ENCODE assay signal across 8 cellular contexts in genomic region chr16:68396481-68396880, GRCh38. TPM values are rescaled to one million over a fixed set of nuclear protein-coding genes. Genes with fewer than 3 reads are reported as not detected.
DNase-seq lines count a peak whose midpoint lies in the region; ATAC-seq, FAIRE-seq and TF ChIP-seq lines count a peak whose summit lies in the region.

No MANE protein-coding gene starts in this region.

- no peak overlapping the region for H3K4me3 Mint-ChIP-seq in astrocyte (ENCODE audit: unreplicated experiment)
- no peak overlapping the region for H3K4me3 Mint-ChIP-seq in stimulated activated naive B cell treated with anti-CD40 and anti-IgM and Interleukin-4, amounts not matched to agents 10 μg/mL and 1 μg/mL and 100 μg/mL, for 72 hours

- in situ Hi-C loops in HepG2 (cut with HindIII; ENCODE audit: extremely low pct_ligation_motif_present, low pct_unique_long_range_greater_than_20kb) = loop anchor here (5.0 kb wide), 1 partner anchor 116 kb away; no protein-coding TSS in a partner anchor

- H3K36me3 ChIP-seq in GM06990 (ENCODE audit: control insufficient read depth, insufficient read depth, low read length) = no peaks in the 10 kb centered on the region
- H3K36me3 ChIP-seq in astrocyte (ENCODE audit: insufficient read depth, low read length) = no peaks in the 10 kb centered on the region
- no peaks in the 10 kb centered on the region for H3K36me3 ChIP-seq in HepG2 (replicated peaks in 1 of 2; ENCODE audit: control insufficient read depth in 1 of 2, insufficient read depth in 2 of 2, low read length in 2 of 2)

- no peak overlapping the region for H3K27ac ChIP-seq in 22Rv1
- no peak overlapping the region for H3K27ac ChIP-seq in astrocyte (ENCODE audit: low read depth, low read length)
- no peak overlapping the region for H3K27ac ChIP-seq in HepG2 (ENCODE audit: extremely low read length, insufficient read depth, low read length)

- no peak overlapping the region for H3K4me3 ChIP-seq in GM06990 (replicated peaks; ENCODE audit: low read depth, low read length)
- H3K4me3 ChIP-seq in astrocyte (ENCODE audit: insufficient read depth, low read depth, low read length) = no peak overlapping the region
- H3K4me3 ChIP-seq in HepG2 (replicated peaks in 1 of 3; ENCODE audit: insufficient read depth in 1 of 3, low read depth in 2 of 3, low read length in 3 of 3) = no peak overlapping the region

- CTCF ChIA-PET in HepG2 (lab: Yijun Ruan, JAX; ENCODE audit: low intra/inter-chr PET ratio, low total read pairs) = interaction anchor here (4.3 kb wide), 1 partner anchor 114 kb away, joined by 34 read pairs; no protein-coding TSS in a partner anchor

- no peak overlapping the region for H3K27ac Mint-ChIP-seq in astrocyte (ENCODE audit: unreplicated experiment)
- peak overlapping the region; percentile 72 for H3K27ac Mint-ChIP-seq in stimulated activated naive B cell treated with anti-CD40 and anti-IgM and Interleukin-4, amounts not matched to agents 10 μg/mL and 1 μg/mL and 100 μg/mL, for 72 hours

- H3K27me3 ChIP-seq in GM06990 (replicated peaks; ENCODE audit: control insufficient read depth, insufficient read depth, low read length) (no peaks in the 10 kb centered on the region), astrocyte (ENCODE audit: insufficient read depth, low read length) (no peaks in the 10 kb centered on the region), HepG2 (ENCODE audit: control insufficient read depth in 1 of 2, insufficient read depth in 2 of 2, low read length in 2 of 2) (peaks cover 4 to 21% of the 10 kb centered on the region in 2 experiments)

- BruUV-seq in HepG2 (replicated peaks; lab: Mats Ljungman, UMichigan) = no TSS peak

- POLR2A ChIA-PET in HepG2 (lab: Yijun Ruan, JAX) = no interaction called here

- intact Hi-C loops in HepG2 (cut with micrococcal nuclease; ENCODE audit: unreplicated experiment) = loop anchor here (1.0 kb wide), 1 partner anchor 114 kb away; no protein-coding TSS in a partner anchor

- H3K9me3 ChIP-seq in astrocyte (ENCODE audit: insufficient read depth, low read depth, low read length) = no peaks in the 10 kb centered on the region
- no peaks in the 10 kb centered on the region for H3K9me3 ChIP-seq in HepG2 (ENCODE audit: low read length)

- H3K4me1 ChIP-seq in astrocyte (ENCODE audit: insufficient read depth, low read length) (peaks cover 5% of the 10 kb centered on the region), HepG2 (ENCODE audit: insufficient read depth, low read length) (no peaks in the 10 kb centered on the region)

- peaks cover 12% of the 10 kb centered on the region for H3K27me3 Mint-ChIP-seq in astrocyte (ENCODE audit: low read depth, unreplicated experiment)
- H3K27me3 Mint-ChIP-seq in stimulated activated naive B cell treated with anti-CD40 and anti-IgM and Interleukin-4, amounts not matched to agents 10 μg/mL and 1 μg/mL and 100 μg/mL, for 72 hours = peaks cover 5 to 7% of the 10 kb centered on the region in 2 donors

- peak; percentile 79 for FAIRE-seq in astrocyte (lab: Jason Lieb, UNC)
- peak; percentile 91 for FAIRE-seq in HepG2 (lab: Jason Lieb, UNC)

- H2AFZ ChIP-seq in astrocyte (ENCODE audit: low read depth, low read length) (no peak overlapping the region), HepG2 (ENCODE audit: low read length) (no peak overlapping the region)

- WGBS in HepG2 (ENCODE audit: low lambda C conversion rate) = 9% methylated on average over 6 of the region's 6 CpGs

- peaks cover 7% of the 10 kb centered on the region for H3K4me1 Mint-ChIP-seq in astrocyte (ENCODE audit: low read depth, unreplicated experiment)
- peaks cover 0 to 3% of the 10 kb centered on the region in 2 donors for H3K4me1 Mint-ChIP-seq in stimulated activated naive B cell treated with anti-CD40 and anti-IgM and Interleukin-4, amounts not matched to agents 10 μg/mL and 1 μg/mL and 100 μg/mL, for 72 hours

- H3K4me2 ChIP-seq in astrocyte (ENCODE audit: low read length) = no peak overlapping the region
- no peak overlapping the region for H3K4me2 ChIP-seq in HepG2 (ENCODE audit: low read depth, low read length)

- TF ChIP-seq RAD21 in HepG2 (CRISPR knock-in tag; IDR thresholded peaks at IDR 0.05) = peak; percentile 52

- TF ChIP-seq POLR2A in HepG2 (IDR thresholded peaks at IDR 0.05; ENCODE audit: insufficient read depth in 1 of 2, low read depth in 2 of 2, low read length in 2 of 2) = no peak

- H3K79me2 ChIP-seq in astrocyte (ENCODE audit: insufficient read depth, low read length) = no peaks in the 10 kb centered on the region
- no peaks in the 10 kb centered on the region for H3K79me2 ChIP-seq in HepG2 (ENCODE audit: insufficient read depth, low read length)

- TF ChIP-seq CTCF in 22Rv1 (IDR thresholded peaks at IDR 0.05) (peak; percentile 80), GM06990 (IDR thresholded peaks at IDR 0.05; ENCODE audit: insufficient read depth, low read length, poor library complexity, severe bottlenecking) (peak; percentile 71), astrocyte (IDR thresholded peaks at IDR 0.05; ENCODE audit: insufficient read depth, low read depth, low read length) (peak; percentile 53), HepG2 (CRISPR knock-in tag; IDR thresholded peaks at IDR 0.05) (peak; percentile 60)

- H3K9ac ChIP-seq in astrocyte (ENCODE audit: low read length) (no peak overlapping the region), HepG2 (ENCODE audit: insufficient read depth, low read depth, low read length) (no peak overlapping the region)

- H4K20me1 ChIP-seq in astrocyte (ENCODE audit: insufficient read depth, low read length) = no peaks in the 10 kb centered on the region
- H4K20me1 ChIP-seq in HepG2 (ENCODE audit: insufficient read depth, low read length) = no peaks in the 10 kb centered on the region

- no peaks in the 10 kb centered on the region for H3K36me3 Mint-ChIP-seq in astrocyte (ENCODE audit: low read depth, unreplicated experiment)
- no peaks in the 10 kb centered on the region for H3K36me3 Mint-ChIP-seq in stimulated activated naive B cell treated with anti-CD40 and anti-IgM and Interleukin-4, amounts not matched to agents 10 μg/mL and 1 μg/mL and 100 μg/mL, for 72 hours

- peak; percentile 88 for ATAC-seq in HepG2
- peak; percentile 36 to 61 for ATAC-seq in stimulated activated naive B cell treated with anti-CD40 and anti-IgM and Interleukin-4, amounts not matched to agents 10 μg/mL and 1 μg/mL and 100 μg/mL, for 72 hours (replicated peaks)
- no peak for ATAC-seq in GM21528 (IDR thresholded peaks at IDR 0.05; ENCODE audit: low FRiP score, unreplicated experiment)

- DNase-seq in GM06990 (ENCODE audit: extremely low read depth, insufficient read length) (no peak), RPMI7951 (ENCODE audit: low read depth) (peak; percentile 39), astrocyte (ENCODE audit: low read depth) (peak; percentile 23), HepG2 (ENCODE audit: low spot score) (peak; percentile 54), islet precursor cell (no peak)
- no peak for DNase-seq in stimulated activated naive B cell treated with anti-CD40 and anti-IgM and Interleukin-4, amounts not matched to agents 10 μg/mL and 1 μg/mL and 100 μg/mL, for 72 hours

- H3K9me3 Mint-ChIP-seq in astrocyte (ENCODE audit: unreplicated experiment) = peaks cover 1% of the 10 kb centered on the region
- H3K9me3 Mint-ChIP-seq in stimulated activated naive B cell treated with anti-CD40 and anti-IgM and Interleukin-4, amounts not matched to agents 10 μg/mL and 1 μg/mL and 100 μg/mL, for 72 hours = no peaks in the 10 kb centered on the region

- TF ChIP-seq EP300 in HepG2 (IDR thresholded peaks at IDR 0.05; ENCODE audit: low read depth in 2 of 2, low read length in 2 of 2) (no peak), HepG2 (CRISPR knock-in tag; IDR thresholded peaks at IDR 0.05; ENCODE audit: borderline replicate concordance) (no peak)

TF ChIP-seq in HepG2, 621 proteins besides CTCF, POLR2A, EP300 and RAD21 (continues in another document):
- TF ChIP-seq NPAS2 (CRISPR knock-in tag; IDR thresholded peaks at IDR 0.05; ENCODE audit: borderline replicate concordance) (no peak), KAT2B (IDR thresholded peaks at IDR 0.05; ENCODE audit: borderline replicate concordance, low read depth, low read length) (0 out of 2 replicates have a peak, but pooled peaks have one; percentile 19), ZFP1 (CRISPR knock-in tag; IDR thresholded peaks at IDR 0.05) (no peak), TEAD3 (CRISPR knock-in tag; optimal IDR thresholded peaks at IDR 0.05; ENCODE audit: borderline replicate concordance) (peak; percentile 17), SMC3 (IDR thresholded peaks at IDR 0.05; ENCODE audit: low read length) (peak; percentile 71), BCL6 (CRISPR knock-in tag; IDR thresholded peaks at IDR 0.05) (0 out of 2 replicates have a peak, but pooled peaks have one; percentile 42), FOXP1 (IDR thresholded peaks at IDR 0.05) (no peak), FOXP1 (CRISPR knock-in tag; IDR thresholded peaks at IDR 0.05) (no peak), STAG1 (CRISPR knock-in tag; IDR thresholded peaks at IDR 0.05) (peak; percentile 57)

RNA-seq across cellular contexts. Expression of gene SMPD3, which starts 51.8 kb away (rescaled TPM):
- total RNA-seq in RPMI7951 (2014; rRNA removed; shearing (Covaris generic)) = 0.12 TPM in 1 of 2 replicates, not detected in the other
- 0.25 and 0.34 TPM in 2 replicates for total RNA-seq in astrocyte
- 0.07 TPM in 1 of 2 replicates, not detected in the other for total RNA-seq in HepG2 (2016; rRNA removed; fragmentation: Illumina TruSeq; extraction: Trizol)
- total RNA-seq in HepG2 (2016; cell fraction: cytosol; rRNA removed; fragmentation: Illumina TruSeq; extraction: Trizol; ENCODE audit: low read depth) = not detected in 2 replicates
- 0.06 TPM in 1 of 2 replicates, not detected in the other for total RNA-seq in HepG2 (2016; cell fraction: insoluble cytoplasmic fraction; rRNA removed; fragmentation: Illumina TruSeq; extraction: Trizol)
- total RNA-seq in HepG2 (2016; cell fraction: membrane; rRNA removed; fragmentation: Illumina TruSeq; extraction: Trizol) = not detected in 2 replicates
- not detected in 2 replicates for total RNA-seq in HepG2 (2016; cell fraction: nucleus; rRNA removed; fragmentation: Illumina TruSeq; extraction: Trizol)
- polyA plus RNA-seq in HepG2 (2011; rRNA removed) = 0.13 and 0.32 TPM in 2 replicates
- 0.06 and 0.38 TPM in 2 replicates for polyA plus RNA-seq in HepG2 (2011; cell fraction: cytosol; rRNA removed)
- polyA plus RNA-seq in HepG2 (2011; cell fraction: nucleus; rRNA removed) = 0.51 and 0.87 TPM in 2 replicates
- 1.2 and 1.3 TPM in 2 replicates for polyA plus RNA-seq in HepG2 (2012)
- polyA plus RNA-seq in HepG2 (2016; cell fraction: cytosol; fragmentation: Illumina TruSeq; extraction: Trizol; ENCODE audit: low read depth) = not detected in 2 replicates
- not detected in 2 replicates for polyA plus RNA-seq in HepG2 (2016; cell fraction: insoluble cytoplasmic fraction; fragmentation: Illumina TruSeq; extraction: Trizol; ENCODE audit: low read depth)
- polyA plus RNA-seq in HepG2 (2016; cell fraction: membrane; fragmentation: Illumina TruSeq; extraction: Trizol; ENCODE audit: low read depth) = not detected in 2 replicates
- polyA plus RNA-seq in HepG2 (2016; cell fraction: nucleus; fragmentation: Illumina TruSeq; extraction: Trizol; ENCODE audit: insufficient read depth, low read depth) = 0.40 TPM in 1 of 2 replicates, not detected in the other
- 0.24 TPM in 1 of 2 replicates, not detected in the other for polyA minus RNA-seq in HepG2 (2011; rRNA and poly(A)+ RNA removed; ENCODE audit: low replicate concordance)
- polyA minus RNA-seq in HepG2 (2011; cell fraction: cytosol; rRNA and poly(A)+ RNA removed) = 1.2 TPM in 1 of 2 replicates, not detected in the other
- 0.52 TPM in 1 of 2 replicates, not detected in the other for polyA minus RNA-seq in HepG2 (2011; cell fraction: nucleus; rRNA and poly(A)+ RNA removed)

Comparison
In these comparisons a context has a peak if more than half of its experiments do, and no peak if none do; other contexts are left out.
1. DNase-seq: peak in RPMI7951 (single experiment), astrocyte (single experiment) and HepG2 (single experiment); none in GM06990 (single experiment), stimulated activated naive B cell treated with anti-CD40 and anti-IgM and Interleukin-4, amounts not matched to agents 10 μg/mL and 1 μg/mL and 100 μg/mL, for 72 hours (single experiment) and islet precursor cell (single experiment).
2. Peak in every context shown above with its lines, with median percentiles within 50 percentile points of each other: CTCF ChIP-seq.